1 cellular context compared by ENCODE assay signal in the genomic region with DNA sequence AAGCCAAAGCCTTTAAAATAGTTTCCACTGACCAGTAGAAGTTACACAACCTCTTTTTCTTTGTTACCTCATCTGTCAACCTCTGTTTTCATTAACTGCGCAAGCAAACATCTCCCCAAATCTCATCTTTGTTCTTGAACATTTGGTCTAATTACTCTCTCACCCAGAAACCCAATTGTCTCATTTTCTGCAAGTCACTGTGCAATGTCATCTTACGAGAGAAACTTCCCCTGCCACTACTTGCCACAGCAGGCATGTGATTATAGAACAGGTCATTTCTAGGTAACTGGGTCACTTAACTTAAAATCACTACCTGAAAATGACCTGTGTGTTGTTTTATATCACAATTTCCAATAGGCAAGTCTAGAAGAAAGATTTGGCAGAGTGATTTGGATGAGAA.
TF ChIP-seq lines count a peak whose summit lies in the region.

No MANE protein-coding gene starts in this region.

TF ChIP-seq in GM23338, 12 proteins besides CTCF, POLR2A, EP300 and RAD21 (continued from another document):
- TF ChIP-seq, protein P1, sequence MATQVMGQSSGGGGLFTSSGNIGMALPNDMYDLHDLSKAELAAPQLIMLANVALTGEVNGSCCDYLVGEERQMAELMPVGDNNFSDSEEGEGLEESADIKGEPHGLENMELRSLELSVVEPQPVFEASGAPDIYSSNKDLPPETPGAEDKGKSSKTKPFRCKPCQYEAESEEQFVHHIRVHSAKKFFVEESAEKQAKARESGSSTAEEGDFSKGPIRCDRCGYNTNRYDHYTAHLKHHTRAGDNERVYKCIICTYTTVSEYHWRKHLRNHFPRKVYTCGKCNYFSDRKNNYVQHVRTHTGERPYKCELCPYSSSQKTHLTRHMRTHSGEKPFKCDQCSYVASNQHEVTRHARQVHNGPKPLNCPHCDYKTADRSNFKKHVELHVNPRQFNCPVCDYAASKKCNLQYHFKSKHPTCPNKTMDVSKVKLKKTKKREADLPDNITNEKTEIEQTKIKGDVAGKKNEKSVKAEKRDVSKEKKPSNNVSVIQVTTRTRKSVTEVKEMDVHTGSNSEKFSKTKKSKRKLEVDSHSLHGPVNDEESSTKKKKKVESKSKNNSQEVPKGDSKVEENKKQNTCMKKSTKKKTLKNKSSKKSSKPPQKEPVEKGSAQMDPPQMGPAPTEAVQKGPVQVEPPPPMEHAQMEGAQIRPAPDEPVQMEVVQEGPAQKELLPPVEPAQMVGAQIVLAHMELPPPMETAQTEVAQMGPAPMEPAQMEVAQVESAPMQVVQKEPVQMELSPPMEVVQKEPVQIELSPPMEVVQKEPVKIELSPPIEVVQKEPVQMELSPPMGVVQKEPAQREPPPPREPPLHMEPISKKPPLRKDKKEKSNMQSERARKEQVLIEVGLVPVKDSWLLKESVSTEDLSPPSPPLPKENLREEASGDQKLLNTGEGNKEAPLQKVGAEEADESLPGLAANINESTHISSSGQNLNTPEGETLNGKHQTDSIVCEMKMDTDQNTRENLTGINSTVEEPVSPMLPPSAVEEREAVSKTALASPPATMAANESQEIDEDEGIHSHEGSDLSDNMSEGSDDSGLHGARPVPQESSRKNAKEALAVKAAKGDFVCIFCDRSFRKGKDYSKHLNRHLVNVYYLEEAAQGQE (IDR thresholded peaks at IDR 0.05; ENCODE audit: unreplicated experiment): no peak
- no peak for TF ChIP-seq NANOG (IDR thresholded peaks at IDR 0.05; ENCODE audit: borderline replicate concordance)
- TF ChIP-seq EZH2 (IDR thresholded peaks at IDR 0.05; ENCODE audit: low read depth, unreplicated experiment): no peak
- no peak for TF ChIP-seq ZNF331 (CRISPR knock-in tag; IDR thresholded peaks at IDR 0.05; ENCODE audit: low read depth)
- no peak for TF ChIP-seq EZH2phosphoT487 (IDR thresholded peaks at IDR 0.05; ENCODE audit: unreplicated experiment)
- TF ChIP-seq CREB1 (CRISPR knock-in tag; IDR thresholded peaks at IDR 0.05; ENCODE audit: low read depth): no peak
